Comparison of ENCODE assay signal across 15 cellular contexts in the genomic region with DNA sequence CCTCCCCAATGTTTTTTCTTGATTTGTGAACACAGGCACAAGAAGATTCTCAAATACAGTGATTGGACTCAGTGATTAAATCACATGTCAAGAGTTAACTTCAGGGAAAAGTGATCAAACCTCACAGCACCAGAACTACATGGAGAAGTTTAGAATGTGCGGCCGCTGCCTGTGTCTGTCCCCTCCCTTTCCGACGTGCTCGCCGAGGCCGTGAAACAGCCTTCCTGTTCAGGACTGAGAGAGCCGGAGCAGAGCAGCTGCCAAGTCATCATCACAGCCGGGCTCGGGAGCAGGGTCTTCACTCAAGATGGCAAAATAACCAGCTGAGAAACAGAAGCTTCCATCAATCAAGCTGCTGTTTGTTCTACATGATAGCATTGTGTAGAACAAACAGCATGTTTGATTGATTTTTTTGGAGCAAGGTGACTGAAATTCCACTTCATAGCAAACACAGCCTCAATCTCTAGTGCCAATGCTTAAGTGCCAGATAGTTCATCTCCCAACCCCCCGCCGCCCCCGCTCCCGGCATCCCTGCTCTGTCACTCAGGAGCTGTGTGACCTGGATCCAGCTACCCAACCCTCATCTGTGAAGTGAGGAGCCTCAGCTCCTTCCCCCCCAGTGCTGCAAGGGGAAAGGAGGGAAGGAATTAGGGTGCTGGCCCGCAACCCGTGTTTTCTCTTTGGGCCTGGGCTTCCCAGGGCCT.
A peak's percentile ranks its signal among the peaks of the same experiment; 100 is the strongest.
DNase-seq lines count a peak whose midpoint lies in the region; ATAC-seq and TF ChIP-seq lines count a peak whose summit lies in the region.
"Had no signal": no experiment of that assay in that cellular context is flagged by ENCODE, and none has a peak within 500 bp of the region (broad histone marks: within the 10 kb centered on the region; RNA-seq: fewer than 3 reads in every experiment).

No MANE protein-coding gene starts in this region.

- no peaks in the 10 kb centered on the region for H3K9me3 ChIP-seq in OCI-LY7 (ENCODE audit: low read length)
- H3K9me3 ChIP-seq: sigmoid colon had no signal

- peaks cover 33 to 78% of the 10 kb centered on the region in 2 donors for H3K27me3 Mint-ChIP-seq in effector memory CD8-positive, alpha-beta T cell

- intact Hi-C loops in OCI-LY7 (cut with micrococcal nuclease; ENCODE audit: unreplicated experiment): no loop called here

- no peaks in the 10 kb centered on the region for H3K4me1 Mint-ChIP-seq in effector memory CD8-positive, alpha-beta T cell (ENCODE audit: low read depth in 2 of 2)

- no peak overlapping the region for H2AFZ ChIP-seq in OCI-LY7 (ENCODE audit: low read length)

- H3K79me2 ChIP-seq in OCI-LY7 (ENCODE audit: insufficient read depth, low read depth, low read length): no peaks in the 10 kb centered on the region

- no peak overlapping the region; the same call in 1 of the 2 replicates for H3K4me2 ChIP-seq in OCI-LY7 (ENCODE audit: low read length)

- no peak overlapping the region for H3K27ac ChIP-seq in OCI-LY7 (ENCODE audit: low read depth, low read length, poor library complexity, severe bottlenecking)
- H3K27ac ChIP-seq: RWPE1, sigmoid colon had no signal

- H3K36me3 ChIP-seq in OCI-LY7 (ENCODE audit: insufficient read depth, low read length): no peaks in the 10 kb centered on the region
- H3K36me3 ChIP-seq: sigmoid colon had no signal

- BruUV-seq in OCI-LY7 (replicated peaks; lab: Mats Ljungman, UMichigan): no TSS peak

- CTCF ChIA-PET in OCI-LY7 (lab: Charles Lee; ENCODE audit: unreplicated experiment): interaction anchor here (0.6 kb wide), 1 partner anchor 127 kb away, joined by 3 read pairs; no protein-coding TSS in a partner anchor

- ATAC-seq in effector memory CD8-positive, alpha-beta T cell (replicated peaks): no peak
- ATAC-seq in HG03565 (IDR thresholded peaks at IDR 0.05; ENCODE audit: unreplicated experiment): no peak
- ATAC-seq: WTC11 had no signal

- H3K4me1 ChIP-seq in OCI-LY7 (ENCODE audit: insufficient read depth, low read length, poor library complexity, severe bottlenecking): no peaks in the 10 kb centered on the region
- H3K4me1 ChIP-seq: sigmoid colon had no signal

- H3K4me3 Mint-ChIP-seq in effector memory CD8-positive, alpha-beta T cell: no peak overlapping the region
- H3K4me3 Mint-ChIP-seq: WTC11 had no signal

- peaks cover 4% of the 10 kb centered on the region for H3K36me3 Mint-ChIP-seq in effector memory CD8-positive, alpha-beta T cell (ENCODE audit: insufficient read depth)
- H3K36me3 Mint-ChIP-seq: WTC11 had no signal

- H4K20me1 ChIP-seq in OCI-LY7 (ENCODE audit: insufficient read depth, low read length): no peaks in the 10 kb centered on the region

- DNase-seq in NCI-H1417 (lab: John Stamatoyannopoulos, UW) (peak in 2 of 3 experiments; percentile 20 to 69), NCI-H1417 treated with DMSO at 0.1 percent for 48 hours (lab: John Stamatoyannopoulos, UW) (no peak), OCI-LY7 (ENCODE audit: low spot score) (peak; percentile 5), fibroblast of pulmonary artery (ENCODE audit: low read depth) (peak; percentile 36), putamen (ENCODE audit: low spot score) (peak; percentile 60), SIG-M5 treated with dmso at 0.1 percent for 504 hours (lab: John Stamatoyannopoulos, UW; ENCODE audit: unreplicated experiment) (no peak)
- no peak for DNase-seq in effector memory CD8-positive, alpha-beta T cell
- DNase-seq: activated T-cell treated with anti-CD3 and anti-CD28 coated beads for 4 hours, DMS 273 treated with DMSO at 0.1 percent for 48 hours, Karpas-422, NCI-H2171 treated with DMSO at 0.1 percent for 48 hours, sigmoid colon had no signal

- H3K9me2 ChIP-seq in OCI-LY7 (ENCODE audit: insufficient read depth, low read length): no peaks in the 10 kb centered on the region

- POLR2A ChIA-PET in OCI-LY7 (lab: Charles Lee): interaction anchor here (0.6 to 1.4 kb wide), 3 partner anchors 13 to 607 kb away, joined by 3 to 4 read pairs (median 3); no protein-coding TSS in a partner anchor

- H3K9me3 Mint-ChIP-seq in effector memory CD8-positive, alpha-beta T cell: no peaks in the 10 kb centered on the region

- H3K27ac Mint-ChIP-seq in effector memory CD8-positive, alpha-beta T cell: no peak overlapping the region
- H3K27ac Mint-ChIP-seq: WTC11 had no signal

- H3K4me3 ChIP-seq in OCI-LY7 (ENCODE audit: low read depth, low read length, poor library complexity, severe bottlenecking) (no peak overlapping the region), fibroblast of pulmonary artery (replicated peaks; ENCODE audit: low read depth, low read length) (no peak overlapping the region)
- H3K4me3 ChIP-seq: sigmoid colon had no signal

- TF ChIP-seq CTCF in OCI-LY7 (conservative IDR thresholded peaks at IDR 0.05; ENCODE audit: low read length) (no peak), fibroblast of pulmonary artery (IDR thresholded peaks at IDR 0.05; ENCODE audit: low read length, missing control alignments) (no peak)

Comparison
In these comparisons a context has a peak if more than half of its experiments do, and no peak if none do; other contexts are left out.
1. DNase-seq: peak in NCI-H1417 (2 of 3), OCI-LY7 (single experiment), fibroblast of pulmonary artery (single experiment) and putamen (single experiment); none in NCI-H1417 treated with DMSO at 0.1 percent for 48 hours (single experiment), SIG-M5 treated with dmso at 0.1 percent for 504 hours (single experiment) and effector memory CD8-positive, alpha-beta T cell (0 of 3).